ENCODE assay signal across 1 cellular context in genomic region chr5:37723147-37723961, GRCh38.
TF ChIP-seq lines count a peak whose summit lies in the region.

No MANE protein-coding gene starts in this region.

TF ChIP-seq in H1, 55 proteins besides CTCF, POLR2A, EP300 and RAD21 (continued from another document):
- TF ChIP-seq, protein P1, sequence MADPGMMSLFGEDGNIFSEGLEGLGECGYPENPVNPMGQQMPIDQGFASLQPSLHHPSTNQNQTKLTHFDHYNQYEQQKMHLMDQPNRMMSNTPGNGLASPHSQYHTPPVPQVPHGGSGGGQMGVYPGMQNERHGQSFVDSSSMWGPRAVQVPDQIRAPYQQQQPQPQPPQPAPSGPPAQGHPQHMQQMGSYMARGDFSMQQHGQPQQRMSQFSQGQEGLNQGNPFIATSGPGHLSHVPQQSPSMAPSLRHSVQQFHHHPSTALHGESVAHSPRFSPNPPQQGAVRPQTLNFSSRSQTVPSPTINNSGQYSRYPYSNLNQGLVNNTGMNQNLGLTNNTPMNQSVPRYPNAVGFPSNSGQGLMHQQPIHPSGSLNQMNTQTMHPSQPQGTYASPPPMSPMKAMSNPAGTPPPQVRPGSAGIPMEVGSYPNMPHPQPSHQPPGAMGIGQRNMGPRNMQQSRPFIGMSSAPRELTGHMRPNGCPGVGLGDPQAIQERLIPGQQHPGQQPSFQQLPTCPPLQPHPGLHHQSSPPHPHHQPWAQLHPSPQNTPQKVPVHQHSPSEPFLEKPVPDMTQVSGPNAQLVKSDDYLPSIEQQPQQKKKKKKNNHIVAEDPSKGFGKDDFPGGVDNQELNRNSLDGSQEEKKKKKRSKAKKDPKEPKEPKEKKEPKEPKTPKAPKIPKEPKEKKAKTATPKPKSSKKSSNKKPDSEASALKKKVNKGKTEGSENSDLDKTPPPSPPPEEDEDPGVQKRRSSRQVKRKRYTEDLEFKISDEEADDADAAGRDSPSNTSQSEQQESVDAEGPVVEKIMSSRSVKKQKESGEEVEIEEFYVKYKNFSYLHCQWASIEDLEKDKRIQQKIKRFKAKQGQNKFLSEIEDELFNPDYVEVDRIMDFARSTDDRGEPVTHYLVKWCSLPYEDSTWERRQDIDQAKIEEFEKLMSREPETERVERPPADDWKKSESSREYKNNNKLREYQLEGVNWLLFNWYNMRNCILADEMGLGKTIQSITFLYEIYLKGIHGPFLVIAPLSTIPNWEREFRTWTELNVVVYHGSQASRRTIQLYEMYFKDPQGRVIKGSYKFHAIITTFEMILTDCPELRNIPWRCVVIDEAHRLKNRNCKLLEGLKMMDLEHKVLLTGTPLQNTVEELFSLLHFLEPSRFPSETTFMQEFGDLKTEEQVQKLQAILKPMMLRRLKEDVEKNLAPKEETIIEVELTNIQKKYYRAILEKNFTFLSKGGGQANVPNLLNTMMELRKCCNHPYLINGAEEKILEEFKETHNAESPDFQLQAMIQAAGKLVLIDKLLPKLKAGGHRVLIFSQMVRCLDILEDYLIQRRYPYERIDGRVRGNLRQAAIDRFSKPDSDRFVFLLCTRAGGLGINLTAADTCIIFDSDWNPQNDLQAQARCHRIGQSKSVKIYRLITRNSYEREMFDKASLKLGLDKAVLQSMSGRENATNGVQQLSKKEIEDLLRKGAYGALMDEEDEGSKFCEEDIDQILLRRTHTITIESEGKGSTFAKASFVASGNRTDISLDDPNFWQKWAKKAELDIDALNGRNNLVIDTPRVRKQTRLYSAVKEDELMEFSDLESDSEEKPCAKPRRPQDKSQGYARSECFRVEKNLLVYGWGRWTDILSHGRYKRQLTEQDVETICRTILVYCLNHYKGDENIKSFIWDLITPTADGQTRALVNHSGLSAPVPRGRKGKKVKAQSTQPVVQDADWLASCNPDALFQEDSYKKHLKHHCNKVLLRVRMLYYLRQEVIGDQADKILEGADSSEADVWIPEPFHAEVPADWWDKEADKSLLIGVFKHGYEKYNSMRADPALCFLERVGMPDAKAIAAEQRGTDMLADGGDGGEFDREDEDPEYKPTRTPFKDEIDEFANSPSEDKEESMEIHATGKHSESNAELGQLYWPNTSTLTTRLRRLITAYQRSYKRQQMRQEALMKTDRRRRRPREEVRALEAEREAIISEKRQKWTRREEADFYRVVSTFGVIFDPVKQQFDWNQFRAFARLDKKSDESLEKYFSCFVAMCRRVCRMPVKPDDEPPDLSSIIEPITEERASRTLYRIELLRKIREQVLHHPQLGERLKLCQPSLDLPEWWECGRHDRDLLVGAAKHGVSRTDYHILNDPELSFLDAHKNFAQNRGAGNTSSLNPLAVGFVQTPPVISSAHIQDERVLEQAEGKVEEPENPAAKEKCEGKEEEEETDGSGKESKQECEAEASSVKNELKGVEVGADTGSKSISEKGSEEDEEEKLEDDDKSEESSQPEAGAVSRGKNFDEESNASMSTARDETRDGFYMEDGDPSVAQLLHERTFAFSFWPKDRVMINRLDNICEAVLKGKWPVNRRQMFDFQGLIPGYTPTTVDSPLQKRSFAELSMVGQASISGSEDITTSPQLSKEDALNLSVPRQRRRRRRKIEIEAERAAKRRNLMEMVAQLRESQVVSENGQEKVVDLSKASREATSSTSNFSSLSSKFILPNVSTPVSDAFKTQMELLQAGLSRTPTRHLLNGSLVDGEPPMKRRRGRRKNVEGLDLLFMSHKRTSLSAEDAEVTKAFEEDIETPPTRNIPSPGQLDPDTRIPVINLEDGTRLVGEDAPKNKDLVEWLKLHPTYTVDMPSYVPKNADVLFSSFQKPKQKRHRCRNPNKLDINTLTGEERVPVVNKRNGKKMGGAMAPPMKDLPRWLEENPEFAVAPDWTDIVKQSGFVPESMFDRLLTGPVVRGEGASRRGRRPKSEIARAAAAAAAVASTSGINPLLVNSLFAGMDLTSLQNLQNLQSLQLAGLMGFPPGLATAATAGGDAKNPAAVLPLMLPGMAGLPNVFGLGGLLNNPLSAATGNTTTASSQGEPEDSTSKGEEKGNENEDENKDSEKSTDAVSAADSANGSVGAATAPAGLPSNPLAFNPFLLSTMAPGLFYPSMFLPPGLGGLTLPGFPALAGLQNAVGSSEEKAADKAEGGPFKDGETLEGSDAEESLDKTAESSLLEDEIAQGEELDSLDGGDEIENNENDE (IDR thresholded peaks at IDR 0.05; ENCODE audit: insufficient replicate concordance, low read length), result no peak
- TF ChIP-seq NANOG (IDR thresholded peaks at IDR 0.05; ENCODE audit: insufficient read depth, low read depth, low read length, poor library complexity, severe bottlenecking), result no peak
